ENCODE assay signal across 22 cellular contexts in the genomic region with DNA sequence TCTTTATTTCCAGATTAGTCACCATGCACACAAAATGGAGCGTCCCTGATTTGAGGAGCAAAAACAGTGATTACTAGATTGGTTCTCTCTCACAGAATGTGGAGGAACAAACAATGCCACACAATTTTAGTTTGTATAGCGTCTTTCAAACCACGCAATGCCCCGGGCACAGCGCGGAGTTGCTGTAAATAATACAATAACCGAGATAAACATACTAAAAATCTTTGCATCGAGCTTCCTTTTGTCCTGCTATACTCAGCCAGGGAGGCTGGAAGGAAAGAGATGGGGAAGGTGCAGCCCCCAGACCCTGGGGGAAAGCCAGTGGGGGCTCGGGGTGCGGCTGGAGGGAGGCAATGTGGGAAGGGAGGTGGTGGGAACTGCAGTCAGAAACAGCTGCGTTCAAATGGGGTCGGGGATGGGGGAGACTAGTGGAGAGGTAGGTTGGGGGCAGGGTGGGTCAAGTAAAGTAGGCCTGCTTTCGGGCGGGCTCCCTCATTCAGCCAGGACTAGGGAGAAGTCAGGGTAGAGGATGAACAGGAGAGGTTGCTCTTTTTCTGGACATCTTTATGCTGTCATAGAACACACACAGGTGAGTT.
DNase-seq lines count a peak whose midpoint lies in the region; TF ChIP-seq lines count a peak whose summit lies in the region.
"Had no signal": no experiment of that assay in that cellular context is flagged by ENCODE, and none has a peak within 500 bp of the region (broad histone marks: within the 10 kb centered on the region; RNA-seq: fewer than 3 reads in every experiment).

No MANE protein-coding gene starts in this region.

- no peaks in the 10 kb centered on the region for H3K4me1 ChIP-seq in esophagus muscularis mucosa
- H3K4me1 ChIP-seq: A549; BE2C; BLaER1 treated with 17β-estradiol and CSF1 and Interleukin-3, amounts not matched to agents 10 nM and 100 nM had no signal

- H3K4me3 Mint-ChIP-seq in neural crest cell, result no peak overlapping the region
- no peak overlapping the region for H3K4me3 Mint-ChIP-seq in type B pancreatic cell
- H3K4me3 Mint-ChIP-seq: CD4-positive, alpha-beta T cell; CD8-positive, alpha-beta memory T cell had no signal

- intact Hi-C loops in esophagus muscularis mucosa (cut with DNase I), result no loop called here

- no peak overlapping the region for H3K4me3 ChIP-seq in esophagus muscularis mucosa
- H3K4me3 ChIP-seq: A549; BLaER1 treated with 17β-estradiol and CSF1 and Interleukin-3, amounts not matched to agents 10 nM and 100 nM; GM12878; GM23248 had no signal

- peak; percentile 72 for DNase-seq in esophagus muscularis mucosa (ENCODE audit: extremely low spot score)
- no peak for DNase-seq in neural crest cell (ENCODE audit: low read depth, low spot score)
- peak; percentile 54 for DNase-seq in type B pancreatic cell (ENCODE audit: extremely low spot score, unreplicated experiment)
- DNase-seq in COLO829 (ENCODE audit: low spot score), result no peak
- DNase-seq in substantia nigra (lab: John Stamatoyannopoulos, UW), result no peak
- DNase-seq in GDM1 (lab: John Stamatoyannopoulos, UW), result no peak
- DNase-seq: 8988T; ACHN; AML-193; BE2C; CD4-positive, alpha-beta T cell; CD8-positive, alpha-beta memory T cell; COR-L47; DMS153; DND-41; GM23248; H7; HCEC 1CT had no signal

- no peaks in the 10 kb centered on the region for H3K36me3 ChIP-seq in esophagus muscularis mucosa
- H3K36me3 ChIP-seq: BE2C; BLaER1 treated with 17β-estradiol and CSF1 and Interleukin-3, amounts not matched to agents 10 nM and 100 nM had no signal

- H3K9me3 ChIP-seq in esophagus muscularis mucosa, result no peaks in the 10 kb centered on the region
- H3K9me3 ChIP-seq: A549, BE2C had no signal

- H3K9me3 Mint-ChIP-seq in neural crest cell, result no peaks in the 10 kb centered on the region
- no peaks in the 10 kb centered on the region for H3K9me3 Mint-ChIP-seq in type B pancreatic cell
- H3K9me3 Mint-ChIP-seq: CD4-positive, alpha-beta T cell; CD8-positive, alpha-beta memory T cell had no signal

- no peak overlapping the region for H3K27ac ChIP-seq in esophagus muscularis mucosa (replicated peaks in 1 of 4)
- H3K27ac ChIP-seq in substantia nigra (ENCODE audit: low read depth, low read length, poor library complexity, severe bottlenecking), result no peak overlapping the region
- H3K27ac ChIP-seq: A549; BLaER1 treated with 17β-estradiol and CSF1 and Interleukin-3, amounts not matched to agents 10 nM and 100 nM; GM23248 had no signal

- TF ChIP-seq POLR2A in esophagus muscularis mucosa (IDR thresholded peaks at IDR 0.05; ENCODE audit: low read depth), result no peak

- 91% methylated on average over 14 of the region's 14 CpGs for WGBS in esophagus muscularis mucosa

- no peaks in the 10 kb centered on the region for H3K27me3 Mint-ChIP-seq in neural crest cell (ENCODE audit: low read depth)
- peaks cover 7% of the 10 kb centered on the region for H3K27me3 Mint-ChIP-seq in type B pancreatic cell

- no peaks in the 10 kb centered on the region for H3K27me3 ChIP-seq in esophagus muscularis mucosa
- H3K27me3 ChIP-seq: BE2C; BLaER1 treated with 17β-estradiol and CSF1 and Interleukin-3, amounts not matched to agents 10 nM and 100 nM had no signal

- H3K36me3 Mint-ChIP-seq in neural crest cell (ENCODE audit: low read depth) (no peaks in the 10 kb centered on the region), type B pancreatic cell (no peaks in the 10 kb centered on the region)
- H3K36me3 Mint-ChIP-seq: CD14-positive monocyte; CD8-positive, alpha-beta memory T cell had no signal

- H3K4me1 Mint-ChIP-seq in neural crest cell, result no peaks in the 10 kb centered on the region
- H3K4me1 Mint-ChIP-seq in type B pancreatic cell (ENCODE audit: unreplicated experiment), result peaks cover 8% of the 10 kb centered on the region
- H3K4me1 Mint-ChIP-seq: CD14-positive monocyte; CD8-positive, alpha-beta memory T cell had no signal

- TF ChIP-seq EP300 in esophagus muscularis mucosa (IDR thresholded peaks at IDR 0.05), result no peak

- TF ChIP-seq CTCF in esophagus muscularis mucosa (IDR thresholded peaks at IDR 0.05), result no peak
- no peak for TF ChIP-seq CTCF in neural crest cell (conservative IDR thresholded peaks at IDR 0.05)
- no peak for TF ChIP-seq CTCF in type B pancreatic cell (conservative IDR thresholded peaks at IDR 0.05)

- H3K27ac Mint-ChIP-seq in neural crest cell (ENCODE audit: unreplicated experiment) (peak overlapping the region; percentile 6), type B pancreatic cell (no peak overlapping the region)
- H3K27ac Mint-ChIP-seq: CD14-positive monocyte; CD4-positive, alpha-beta T cell; CD8-positive, alpha-beta memory T cell had no signal

Comparison
In these comparisons a context has a peak if more than half of its experiments do, and no peak if none do; other contexts are left out.
1. DNase-seq: peak in esophagus muscularis mucosa (single experiment) and type B pancreatic cell (single experiment); none in neural crest cell (single experiment), COLO829 (single experiment), substantia nigra (0 of 49) and GDM1 (single experiment).